12 cellular contexts compared by ENCODE assay signal in genomic region chr13:51635137-51635878, GRCh38. TPM values are rescaled to one million over a fixed set of nuclear protein-coding genes. Genes with fewer than 3 reads are reported as not detected.
DNase-seq lines count a peak whose midpoint lies in the region; ATAC-seq, FAIRE-seq and TF ChIP-seq lines count a peak whose summit lies in the region.
"Had no signal": no experiment of that assay in that cellular context is flagged by ENCODE, and none has a peak within 500 bp of the region (broad histone marks: within the 10 kb centered on the region; RNA-seq: fewer than 3 reads in every experiment).

No MANE protein-coding gene starts in this region.

- no peaks in the 10 kb centered on the region for H3K36me3 Mint-ChIP-seq in CD4-positive, alpha-beta memory T cell
- no peaks in the 10 kb centered on the region for H3K36me3 Mint-ChIP-seq in activated naive CD8-positive, alpha-beta T cell
- peaks cover 0 to 10% (median 0%) of the 10 kb centered on the region in 5 donors for H3K36me3 Mint-ChIP-seq in naive thymus-derived CD4-positive, alpha-beta T cell

- POLR2A ChIA-PET in CD4-positive, alpha-beta memory T cell (lab: Charles Lee; ENCODE audit: partially characterized antibody): interaction anchor here (0.9 to 3.7 kb wide), 7 partner anchors 10 to 182 kb away, joined by 3 to 17 read pairs (median 4); partner anchors contain the start of gene INTS6
- POLR2A ChIA-PET in naive thymus-derived CD4-positive, alpha-beta T cell (lab: Charles Lee): interaction anchor here (0.6 to 1.3 kb wide), 10 partner anchors 10 to 190 kb away, joined by 3 to 6 read pairs (median 3); partner anchors contain the start of gene INTS6

- H3K36me3 ChIP-seq in CD4-positive, alpha-beta memory T cell (ENCODE audit: insufficient read depth, low read length): no peaks in the 10 kb centered on the region
- H3K36me3 ChIP-seq in HUES48 (ENCODE audit: control insufficient read depth, insufficient read depth, low read length): no peaks in the 10 kb centered on the region
- H3K36me3 ChIP-seq in naive thymus-derived CD4-positive, alpha-beta T cell (ENCODE audit: control insufficient read depth in 2 of 3, insufficient read depth in 3 of 3, low read length in 3 of 3): no peaks in the 10 kb centered on the region
- H3K36me3 ChIP-seq: left lung had no signal

- H3K4me1 ChIP-seq in CD4-positive, alpha-beta memory T cell (ENCODE audit: insufficient read depth, low read length): peaks cover 28% of the 10 kb centered on the region
- H3K4me1 ChIP-seq in HUES48 (ENCODE audit: control insufficient read depth, insufficient read depth, low read length): peaks cover 74% of the 10 kb centered on the region
- no peaks in the 10 kb centered on the region for H3K4me1 ChIP-seq in naive thymus-derived CD4-positive, alpha-beta T cell (ENCODE audit: control insufficient read depth in 2 of 2, insufficient read depth in 2 of 2, low read length in 2 of 2)

- H3K27me3 ChIP-seq in CD4-positive, alpha-beta memory T cell (ENCODE audit: insufficient read depth, low read length): no peaks in the 10 kb centered on the region
- H3K27me3 ChIP-seq in HUES48 (ENCODE audit: control insufficient read depth, insufficient read depth, low read length): no peaks in the 10 kb centered on the region
- no peaks in the 10 kb centered on the region for H3K27me3 ChIP-seq in naive thymus-derived CD4-positive, alpha-beta T cell (ENCODE audit: control insufficient read depth in 2 of 2, insufficient read depth in 2 of 2, low read length in 2 of 2)
- H3K27me3 ChIP-seq: left lung had no signal

- H3K27me3 Mint-ChIP-seq in CD4-positive, alpha-beta memory T cell: no peaks in the 10 kb centered on the region
- no peaks in the 10 kb centered on the region for H3K27me3 Mint-ChIP-seq in activated naive CD8-positive, alpha-beta T cell
- no peaks in the 10 kb centered on the region for H3K27me3 Mint-ChIP-seq in naive thymus-derived CD4-positive, alpha-beta T cell

- peak overlapping the region; percentile 29 to 82 (median 60) for H3K4me3 Mint-ChIP-seq in CD4-positive, alpha-beta memory T cell
- peak overlapping the region; percentile 66 for H3K4me3 Mint-ChIP-seq in activated naive CD8-positive, alpha-beta T cell
- H3K4me3 Mint-ChIP-seq in naive thymus-derived CD4-positive, alpha-beta T cell: peak overlapping the region; percentile 48 to 81 (median 74)

- no peaks in the 10 kb centered on the region for H3K9me3 ChIP-seq in CD4-positive, alpha-beta memory T cell (ENCODE audit: control insufficient read depth in 1 of 2, low read length in 2 of 2)
- H3K9me3 ChIP-seq in HUES48 (ENCODE audit: control insufficient read depth, insufficient read depth, low read length): no peaks in the 10 kb centered on the region
- no peaks in the 10 kb centered on the region for H3K9me3 ChIP-seq in naive thymus-derived CD4-positive, alpha-beta T cell (ENCODE audit: control insufficient read depth in 2 of 3, low read length in 3 of 3)
- H3K9me3 ChIP-seq: left lung had no signal

- no peak for TF ChIP-seq CTCF in GM13977 (IDR thresholded peaks at IDR 0.05; ENCODE audit: extremely low read depth, insufficient read depth, missing control alignments)

- H3K4me3 ChIP-seq in CD4-positive, alpha-beta memory T cell (ENCODE audit: low read length in 2 of 2): no peak overlapping the region
- no peak overlapping the region for H3K4me3 ChIP-seq in HUES48 (ENCODE audit: low read depth, low read length)
- no peak overlapping the region for H3K4me3 ChIP-seq in naive thymus-derived CD4-positive, alpha-beta T cell (ENCODE audit: low read length)
- H3K4me3 ChIP-seq: left lung had no signal

- intact Hi-C loops in CD4-positive, alpha-beta memory T cell (cut with micrococcal nuclease): no loop called here
- intact Hi-C loops in naive thymus-derived CD4-positive, alpha-beta T cell (cut with micrococcal nuclease): loop anchor here in 1 of 2 donors (1.0 to 2.0 kb wide), 3 partner anchors 10 to 51 kb away; partner anchors contain the start of gene WDFY2

- peak; percentile 57 for ATAC-seq in naive thymus-derived CD4-positive, alpha-beta T cell
- ATAC-seq in GM21526 (IDR thresholded peaks at IDR 0.05; ENCODE audit: low FRiP score, unreplicated experiment): no peak

- no peaks in the 10 kb centered on the region for H3K9me3 Mint-ChIP-seq in CD4-positive, alpha-beta memory T cell
- no peaks in the 10 kb centered on the region for H3K9me3 Mint-ChIP-seq in activated naive CD8-positive, alpha-beta T cell (ENCODE audit: low read depth)
- H3K9me3 Mint-ChIP-seq in naive thymus-derived CD4-positive, alpha-beta T cell: peaks cover 0 to 8% (median 0%) of the 10 kb centered on the region in 11 donors

- in situ Hi-C loops in GM13977 (cut with MboI; ENCODE audit: low pct_unique_long_range_greater_than_20kb, low sequenced_read_pairs, unreplicated experiment): no loop called here

- H3K27ac Mint-ChIP-seq in CD4-positive, alpha-beta memory T cell: peak overlapping the region; percentile 52 to 90 (median 82)
- H3K27ac Mint-ChIP-seq in activated naive CD8-positive, alpha-beta T cell: peak overlapping the region; percentile 83
- peak overlapping the region; percentile 69 to 95 (median 89) for H3K27ac Mint-ChIP-seq in naive thymus-derived CD4-positive, alpha-beta T cell

- DNase-seq in CD4-positive, alpha-beta memory T cell: peak in 3 of 5 donors; percentile 7 to 16 (median 14)
- peak in 6 of 9 donors; percentile 25 to 49 (median 44) for DNase-seq in naive thymus-derived CD4-positive, alpha-beta T cell
- DNase-seq in NCI-H526 treated with DMSO at 0.1 percent for 48 hours (lab: John Stamatoyannopoulos, UW): no peak
- no peak for DNase-seq in GM13977 (ENCODE audit: low spot score)
- DNase-seq in urothelium cell line (ENCODE audit: low spot score): no peak
- DNase-seq: activated gamma-delta T cell treated with Interleukin-2 at 50 U/mL for 16 hours, Karpas-422, left lung had no signal

- CTCF ChIA-PET in CD4-positive, alpha-beta memory T cell (lab: Charles Lee; ENCODE audit: partially characterized antibody): interaction anchor here (1.3 kb wide), 1 partner anchor 10 kb away, joined by 3 read pairs; no protein-coding TSS in a partner anchor
- CTCF ChIA-PET in naive thymus-derived CD4-positive, alpha-beta T cell (lab: Charles Lee): interaction anchor here (0.9 to 1.1 kb wide), 2 partner anchors 25 to 194 kb away, joined by 3 to 4 read pairs; no protein-coding TSS in a partner anchor

- H3K27ac ChIP-seq in CD4-positive, alpha-beta memory T cell (ENCODE audit: low read depth, low read length): peak overlapping the region; percentile 18
- peak overlapping the region; percentile 8 for H3K27ac ChIP-seq in HUES48 (ENCODE audit: low read depth, low read length)
- H3K27ac ChIP-seq in naive thymus-derived CD4-positive, alpha-beta T cell (ENCODE audit: low read depth, low read length): peak overlapping the region; percentile 48

- no peak overlapping the region for H3K9ac ChIP-seq in HUES48 (ENCODE audit: low read depth, low read length)

- H3K4me1 Mint-ChIP-seq in CD4-positive, alpha-beta memory T cell: peaks cover 40 to 71% (median 48%) of the 10 kb centered on the region in 4 donors
- peaks cover 52% of the 10 kb centered on the region for H3K4me1 Mint-ChIP-seq in activated naive CD8-positive, alpha-beta T cell (ENCODE audit: low read depth)
- peaks cover 22 to 74% (median 57%) of the 10 kb centered on the region in 7 donors for H3K4me1 Mint-ChIP-seq in naive thymus-derived CD4-positive, alpha-beta T cell

- FAIRE-seq in urothelium cell line (lab: Jason Lieb, UNC): no peak
- FAIRE-seq: RCC 7860 had no signal

RNA-seq across cellular contexts. Expression of gene WDFY2, which starts 51.0 kb away (rescaled TPM):
- 10 to 100 TPM; 20.0 to 21.8 TPM for total RNA-seq in CD4-positive, alpha-beta memory T cell
- 1 to 10 TPM; 3.8 to 9.0 TPM for polyA plus RNA-seq in CD4-positive, alpha-beta memory T cell
- total RNA-seq in naive thymus-derived CD4-positive, alpha-beta T cell: 10 to 100 TPM; 13.3 to 44.3 (median 21.1) TPM
- polyA plus RNA-seq in naive thymus-derived CD4-positive, alpha-beta T cell: 1 to 10 TPM; 3.2 to 4.7 TPM

Comparison
In these comparisons a context has a peak if more than half of its experiments do, and no peak if none do; other contexts are left out.
1. DNase-seq: peak in CD4-positive, alpha-beta memory T cell (3 of 5) and naive thymus-derived CD4-positive, alpha-beta T cell (6 of 9); none in NCI-H526 treated with DMSO at 0.1 percent for 48 hours (single experiment), GM13977 (single experiment) and urothelium cell line (single experiment).
2. Peak in every context shown above with its lines, with median percentiles within 50 percentile points of each other: H3K27ac ChIP-seq, H3K27ac Mint-ChIP-seq and H3K4me3 Mint-ChIP-seq.